Comparison of ENCODE assay signal across 25 cellular contexts in genomic region chr6:20722442-20722841, GRCh38.
DNase-seq lines count a peak whose midpoint lies in the region; ATAC-seq and TF ChIP-seq lines count a peak whose summit lies in the region.
"Had no signal": no experiment of that assay in that cellular context is flagged by ENCODE, and none has a peak within 500 bp of the region (broad histone marks: within the 10 kb centered on the region; RNA-seq: fewer than 3 reads in every experiment).

No MANE protein-coding gene starts in this region.

- peaks cover 2% of the 10 kb centered on the region for H3K36me3 Mint-ChIP-seq in central memory CD8-positive, alpha-beta T cell (ENCODE audit: insufficient read depth)

- no peak overlapping the region for H2BK120ac ChIP-seq in neuronal stem cell (ENCODE audit: low read depth, low read length)

- H3K4me3 ChIP-seq in neuronal stem cell (ENCODE audit: low read length in 2 of 2) (no peak overlapping the region), right cardiac atrium (ENCODE audit: low read length) (no peak overlapping the region), right lobe of liver (no peak overlapping the region)
- H3K4me3 ChIP-seq: adrenal gland, breast epithelium, hepatocyte, sigmoid colon, stomach had no signal

- H3K9ac ChIP-seq in neuronal stem cell (ENCODE audit: low read depth, low read length, poor library complexity), result no peak overlapping the region

- H3K27me3 Mint-ChIP-seq in central memory CD8-positive, alpha-beta T cell, result no peaks in the 10 kb centered on the region
- H3K27me3 Mint-ChIP-seq: activated CD4-positive, alpha-beta T cell treated with anti-CD3 and anti-CD28 coated beads for 36 hours; CD8-positive, alpha-beta memory T cell; dendritic cell treated with granulocyte-macrophage colony-stimulating factor and Interleukin-4, amounts not matched to agents 40 ng/mL and 50 ng/mL, for 4 days had no signal

- intact Hi-C loops in right cardiac atrium (cut with DNase I) (no loop called here), right lobe of liver (cut with DNase I) (no loop called here)

- H3K4me2 ChIP-seq in neuronal stem cell (ENCODE audit: insufficient read depth, low read length, poor library complexity, severe bottlenecking), result no peak overlapping the region
- H3K4me2 ChIP-seq: hepatocyte had no signal

- H2AFZ ChIP-seq in neuronal stem cell (ENCODE audit: low read length), result no peak overlapping the region
- H2AFZ ChIP-seq: hepatocyte had no signal

- H2BK5ac ChIP-seq in neuronal stem cell (ENCODE audit: low read length), result no peak overlapping the region

- H3K14ac ChIP-seq in neuronal stem cell (ENCODE audit: low read length), result no peak overlapping the region

- H4K8ac ChIP-seq in neuronal stem cell (ENCODE audit: low read depth, low read length), result no peak overlapping the region

- no peak overlapping the region for H3K4me3 Mint-ChIP-seq in central memory CD8-positive, alpha-beta T cell
- H3K4me3 Mint-ChIP-seq: activated CD4-positive, alpha-beta T cell treated with anti-CD3 and anti-CD28 coated beads for 36 hours; CD8-positive, alpha-beta memory T cell; dendritic cell treated with granulocyte-macrophage colony-stimulating factor and Interleukin-4, amounts not matched to agents 40 ng/mL and 50 ng/mL, for 4 days had no signal

- ATAC-seq in GM18909 (IDR thresholded peaks at IDR 0.05; ENCODE audit: poor library complexity, unreplicated experiment), result peak; percentile 64
- peak; percentile 56 for ATAC-seq in GM21529 (IDR thresholded peaks at IDR 0.05; ENCODE audit: unreplicated experiment)
- peak; percentile 61 for ATAC-seq in HG03025 (IDR thresholded peaks at IDR 0.05; ENCODE audit: low FRiP score, unreplicated experiment)
- no peak for ATAC-seq in central memory CD8-positive, alpha-beta T cell (replicated peaks; ENCODE audit: extremely low read depth, poor library complexity, severe bottlenecking)
- ATAC-seq in right cardiac atrium, result no peak
- ATAC-seq in right lobe of liver, result no peak
- ATAC-seq: activated CD4-positive, alpha-beta T cell treated with anti-CD3 and anti-CD28 coated beads for 36 hours; SK-N-SH treated with all-trans-retinoic acid at 6 μM for 48 hours had no signal

- H3K4me1 ChIP-seq in neuronal stem cell (ENCODE audit: control insufficient read depth in 2 of 2, insufficient read depth in 1 of 2, low read depth in 1 of 2, low read length in 2 of 2) (no peaks in the 10 kb centered on the region), right cardiac atrium (ENCODE audit: control insufficient read depth, insufficient read depth, low read length) (no peaks in the 10 kb centered on the region), right lobe of liver (no peaks in the 10 kb centered on the region)
- H3K4me1 ChIP-seq: adrenal gland, breast epithelium, sigmoid colon had no signal

- no peak for DNase-seq in central memory CD8-positive, alpha-beta T cell (ENCODE audit: low spot score in 2 of 2)
- DNase-seq in neuronal stem cell (ENCODE audit: low spot score) (no peak), right cardiac atrium (no peak), right lobe of liver (no peak), CD1c-positive myeloid dendritic cell (ENCODE audit: extremely low spot score) (no peak)
- DNase-seq: activated CD4-positive, alpha-beta T cell treated with anti-CD3 and anti-CD28 coated beads for 36 hours; activated effector memory CD4-positive, alpha-beta T cell treated with anti-CD3 and anti-CD28 coated beads, Interleukin-2, amount 50 U/mL, for 16 hours; adrenal gland; CD8-positive, alpha-beta memory T cell; DMS79 treated with DMSO at 0.1 percent for 48 hours; GOT3; KBM-7; mammary epithelial cell; NCI-H2029; NCI-H446 treated with DMSO at 0.1 percent for 48 hours; sigmoid colon; stomach; trophoblast cell had no signal

- H3K4me1 Mint-ChIP-seq in central memory CD8-positive, alpha-beta T cell, result peaks cover 36% of the 10 kb centered on the region

- H3K27ac ChIP-seq in neuronal stem cell (replicated peaks; ENCODE audit: low read length) (no peak overlapping the region), right cardiac atrium (ENCODE audit: low read length) (no peak overlapping the region), right lobe of liver (no peak overlapping the region)
- H3K27ac ChIP-seq: adrenal gland, breast epithelium, hepatocyte, sigmoid colon, stomach had no signal

- no CpG with 5 or more reads among the region's 2 CpGs for WGBS in neuronal stem cell (ENCODE audit: extremely low coverage in 2 of 2, insufficient read length in 2 of 2, insufficient replicate concordance in 1 of 2), 2 donors
- 96% methylated on average over 2 of the region's 2 CpGs for WGBS in right cardiac atrium
- WGBS in right lobe of liver (ENCODE audit: insufficient coverage, low coverage, low lambda C conversion rate, missing lambda C conversion rate), result 76% methylated on average over 2 of the region's 2 CpGs

- no peaks in the 10 kb centered on the region for H3K9me3 ChIP-seq in neuronal stem cell (replicated peaks in 1 of 2; ENCODE audit: control insufficient read depth in 2 of 2, insufficient read depth in 1 of 2, low read depth in 1 of 2, low read length in 2 of 2)
- H3K9me3 ChIP-seq in right cardiac atrium (ENCODE audit: control insufficient read depth, low read length), result no peaks in the 10 kb centered on the region
- H3K9me3 ChIP-seq in right lobe of liver, result no peaks in the 10 kb centered on the region
- H3K9me3 ChIP-seq: adrenal gland, breast epithelium, sigmoid colon, stomach had no signal

- H2AK5ac ChIP-seq in neuronal stem cell (ENCODE audit: low read depth, low read length), result no peak overlapping the region

- H3K79me1 ChIP-seq in neuronal stem cell (ENCODE audit: low read depth, low read length), result no peaks in the 10 kb centered on the region

- H2BK15ac ChIP-seq in neuronal stem cell (ENCODE audit: low read length), result no peak overlapping the region

- H3K27ac Mint-ChIP-seq in central memory CD8-positive, alpha-beta T cell (ENCODE audit: low read depth), result peak overlapping the region; percentile 9
- H3K27ac Mint-ChIP-seq: activated CD4-positive, alpha-beta T cell treated with anti-CD3 and anti-CD28 coated beads for 36 hours; dendritic cell treated with granulocyte-macrophage colony-stimulating factor and Interleukin-4, amounts not matched to agents 40 ng/mL and 50 ng/mL, for 4 days had no signal

- no peak overlapping the region for H3K18ac ChIP-seq in neuronal stem cell (ENCODE audit: low read length)

- no peak overlapping the region for H3K4ac ChIP-seq in neuronal stem cell (ENCODE audit: low read length)

- no peak for TF ChIP-seq CTCF in right lobe of liver (IDR thresholded peaks at IDR 0.05)

- no peak for TF ChIP-seq POLR2A in right lobe of liver (IDR thresholded peaks at IDR 0.05)

- H2BK12ac ChIP-seq in neuronal stem cell (ENCODE audit: low read length), result no peak overlapping the region

- H3K36me3 ChIP-seq in neuronal stem cell (replicated peaks in 1 of 2; ENCODE audit: control insufficient read depth in 2 of 2, insufficient read depth in 2 of 2, low read length in 2 of 2) (no peaks in the 10 kb centered on the region), right lobe of liver (no peaks in the 10 kb centered on the region)
- H3K36me3 ChIP-seq: adrenal gland, breast epithelium, sigmoid colon had no signal

- no peaks in the 10 kb centered on the region for H3K9me3 Mint-ChIP-seq in central memory CD8-positive, alpha-beta T cell
- H3K9me3 Mint-ChIP-seq: dendritic cell treated with granulocyte-macrophage colony-stimulating factor and Interleukin-4, amounts not matched to agents 40 ng/mL and 50 ng/mL, for 4 days had no signal

- H3K27me3 ChIP-seq in neuronal stem cell (ENCODE audit: control insufficient read depth in 3 of 3, insufficient read depth in 3 of 3, low read depth in 1 of 3, low read length in 3 of 3) (no peaks in the 10 kb centered on the region), right cardiac atrium (ENCODE audit: control insufficient read depth, insufficient read depth) (no peaks in the 10 kb centered on the region), right lobe of liver (no peaks in the 10 kb centered on the region)
- H3K27me3 ChIP-seq: adrenal gland, breast epithelium, hepatocyte, sigmoid colon, stomach had no signal

- H3K23ac ChIP-seq in neuronal stem cell (ENCODE audit: low read depth, low read length, poor library complexity), result no peak overlapping the region

- no peak overlapping the region for H4K91ac ChIP-seq in neuronal stem cell (ENCODE audit: low read depth, low read length, poor library complexity)

Comparison
In these comparisons a context has a peak if more than half of its experiments do, and no peak if none do; other contexts are left out.
1. ATAC-seq: peak in GM18909 (single experiment), GM21529 (single experiment) and HG03025 (single experiment); none in central memory CD8-positive, alpha-beta T cell (single experiment), right cardiac atrium (0 of 2) and right lobe of liver (0 of 4).